14 cellular contexts compared by ENCODE assay signal in genomic region chr12:45232146-45232731, GRCh38. TPM values are rescaled to one million over a fixed set of nuclear protein-coding genes. Genes with fewer than 3 reads are reported as not detected.
A peak's percentile ranks its signal among the peaks of the same experiment; 100 is the strongest.
DNase-seq lines count a peak whose midpoint lies in the region; ATAC-seq and TF ChIP-seq lines count a peak whose summit lies in the region.
"Had no signal": no experiment of that assay in that cellular context is flagged by ENCODE, and none has a peak within 500 bp of the region (broad histone marks: within the 10 kb centered on the region; RNA-seq: fewer than 3 reads in every experiment).

No MANE protein-coding gene starts in this region.

- H3K27ac Mint-ChIP-seq in MCF 10A (ENCODE audit: low read depth, unreplicated experiment) (peak overlapping the region; percentile 81), mesothelial cell of epicardium (peak overlapping the region; percentile 94)
- H3K27ac Mint-ChIP-seq: CD4-positive, CD25-positive, alpha-beta regulatory T cell; immature natural killer cell; stimulated activated naive B cell treated with anti-CD40 and anti-IgM and Interleukin-4, amounts not matched to agents 10 μg/mL and 1 μg/mL and 100 μg/mL, for 72 hours had no signal

- DNase-seq in right atrium auricular region (ENCODE audit: low spot score): no peak
- no peak for DNase-seq in left ventricle myocardium superior
- DNase-seq in MCF 10A (ENCODE audit: unreplicated experiment): no peak
- no peak for DNase-seq in mesothelial cell of epicardium (ENCODE audit: low spot score in 2 of 2, unreplicated experiment in 2 of 2)
- DNase-seq in uterus: no peak
- no peak for DNase-seq in HEK293T (ENCODE audit: extremely low spot score)
- DNase-seq in NOMO-1 treated with dmso at 0.1 percent for 144 hours (lab: John Stamatoyannopoulos, UW; ENCODE audit: unreplicated experiment): no peak
- DNase-seq: activated CD4-positive, alpha-beta T cell treated with anti-CD3 and anti-CD28 coated beads, Interleukin-2, amount 10 ng/mL, durations not matched to agents 24 days and 14 days; CD4-positive, CD25-positive, alpha-beta regulatory T cell; immature natural killer cell; NCI-H1436; stimulated activated naive B cell treated with anti-CD40 and anti-IgM and Interleukin-4, amounts not matched to agents 10 μg/mL and 1 μg/mL and 100 μg/mL, for 72 hours had no signal

- CTCF ChIA-PET in MCF 10A (lab: Yijun Ruan, JAX) (interaction anchor here (0.7 to 4.7 kb wide), 4 partner anchors 12 to 36 kb away, joined by 3 to 22 read pairs (median 6); no protein-coding TSS in a partner anchor), HEK293T (lab: Yijun Ruan, JAX) (interaction anchor here (0.6 kb wide), 1 partner anchor 60 kb away, joined by 3 read pairs; no protein-coding TSS in a partner anchor)

- H3K27ac ChIP-seq in right atrium auricular region (peak overlapping the region; percentile 80 to 89), uterus (peak overlapping the region; percentile 78 to 93)

- H3K27me3 Mint-ChIP-seq in MCF 10A (ENCODE audit: insufficient read depth, unreplicated experiment): no peaks in the 10 kb centered on the region
- H3K27me3 Mint-ChIP-seq in mesothelial cell of epicardium (ENCODE audit: low read depth): no peaks in the 10 kb centered on the region
- H3K27me3 Mint-ChIP-seq: activated CD4-positive, alpha-beta T cell treated with anti-CD3 and anti-CD28 coated beads, Interleukin-2, amount 10 ng/mL, durations not matched to agents 24 days and 14 days; CD4-positive, CD25-positive, alpha-beta regulatory T cell; central memory CD8-positive, alpha-beta T cell; stimulated activated naive B cell treated with anti-CD40 and anti-IgM and Interleukin-4, amounts not matched to agents 10 μg/mL and 1 μg/mL and 100 μg/mL, for 72 hours had no signal

- peaks cover 0 to 55% of the 10 kb centered on the region in 2 donors for H3K4me1 ChIP-seq in right atrium auricular region
- H3K4me1 ChIP-seq in uterus: peaks cover 9 to 18% of the 10 kb centered on the region in 2 donors

- POLR2A ChIA-PET in MCF 10A (lab: Yijun Ruan, JAX): interaction anchor here (0.6 to 5.9 kb wide), 15 partner anchors 8 to 759 kb away, joined by 3 to 192 read pairs (median 4); partner anchors contain the start of gene ANO6
- POLR2A ChIA-PET in HEK293T (lab: Yijun Ruan, JAX): interaction anchor here (0.9 kb wide), 1 partner anchor 16 kb away, joined by 3 read pairs; no protein-coding TSS in a partner anchor

- ATAC-seq in left ventricle myocardium superior: no peak
- ATAC-seq in GM21528 (IDR thresholded peaks at IDR 0.05; ENCODE audit: low FRiP score, unreplicated experiment): no peak

- H3K27me3 ChIP-seq in right atrium auricular region (no peaks in the 10 kb centered on the region), uterus (no peaks in the 10 kb centered on the region)

- no peak for TF ChIP-seq CTCF in right atrium auricular region (IDR thresholded peaks at IDR 0.05)
- no peak for TF ChIP-seq CTCF in MCF 10A (IDR thresholded peaks at IDR 0.05; ENCODE audit: unreplicated experiment)
- TF ChIP-seq CTCF in mesothelial cell of epicardium (IDR thresholded peaks at IDR 0.05; ENCODE audit: unreplicated experiment): no peak
- TF ChIP-seq CTCF in uterus (IDR thresholded peaks at IDR 0.05): no peak

- H3K36me3 ChIP-seq in right atrium auricular region: no peaks in the 10 kb centered on the region
- H3K36me3 ChIP-seq in uterus: no peaks in the 10 kb centered on the region

- H3K9me3 ChIP-seq in right atrium auricular region (no peaks in the 10 kb centered on the region), uterus (no peaks in the 10 kb centered on the region)

- no TSS peak for BruUV-seq in MCF 10A (replicated peaks; lab: Mats Ljungman, UMichigan)

- H3K36me3 Mint-ChIP-seq in MCF 10A (ENCODE audit: insufficient read depth, unreplicated experiment) (no peaks in the 10 kb centered on the region), mesothelial cell of epicardium (peaks cover 7% of the 10 kb centered on the region)

- H3K4me1 Mint-ChIP-seq in MCF 10A (ENCODE audit: insufficient read depth, unreplicated experiment) (peaks cover 36% of the 10 kb centered on the region), mesothelial cell of epicardium (peaks cover 51% of the 10 kb centered on the region)

- H3K9me3 Mint-ChIP-seq in MCF 10A (ENCODE audit: unreplicated experiment) (no peaks in the 10 kb centered on the region), mesothelial cell of epicardium (peaks cover 6% of the 10 kb centered on the region)
- H3K9me3 Mint-ChIP-seq: activated CD4-positive, alpha-beta T cell treated with anti-CD3 and anti-CD28 coated beads, Interleukin-2, amount 10 ng/mL, durations not matched to agents 24 days and 14 days; central memory CD8-positive, alpha-beta T cell; immature natural killer cell had no signal

- intact Hi-C loops in left ventricle myocardium superior (cut with micrococcal nuclease): no loop called here
- intact Hi-C loops in MCF 10A (cut with micrococcal nuclease): no loop called here
- intact Hi-C loops in uterus (cut with DNase I; ENCODE audit: low total_unique reads): no loop called here

- H3K4me3 Mint-ChIP-seq in MCF 10A (ENCODE audit: unreplicated experiment) (peak overlapping the region; percentile 54), mesothelial cell of epicardium (no peak overlapping the region)
- H3K4me3 Mint-ChIP-seq: CD4-positive, CD25-positive, alpha-beta regulatory T cell; central memory CD8-positive, alpha-beta T cell; immature natural killer cell; stimulated activated naive B cell treated with anti-CD40 and anti-IgM and Interleukin-4, amounts not matched to agents 10 μg/mL and 1 μg/mL and 100 μg/mL, for 72 hours had no signal

- no peak for TF ChIP-seq POLR2A in uterus (IDR thresholded peaks at IDR 0.05)

- no peak overlapping the region for H3K4me3 ChIP-seq in right atrium auricular region
- no peak overlapping the region for H3K4me3 ChIP-seq in uterus

TF ChIP-seq in HEK293T, 16 proteins besides CTCF, POLR2A, EP300 and RAD21:
- TF ChIP-seq ARNT (IDR thresholded peaks at IDR 0.05) (no peak), LEF1 (IDR thresholded peaks at IDR 0.05; ENCODE audit: borderline replicate concordance) (no peak)
TF ChIP-seq in HEK293T: peak in this region for 0.

RNA-seq across cellular contexts. Expression of gene ANO6, which starts 16.3 kb away (rescaled TPM):
- 10 to 100 TPM; 48.1 to 49.5 TPM for total RNA-seq in right atrium auricular region
- 44.9 TPM for total RNA-seq in left ventricle myocardium superior
- 25.4 and 31.8 TPM in 2 replicates for total RNA-seq in MCF 10A (2022)
- 40.1 to 41.1 TPM (median 40.9 TPM) in 3 replicates for total RNA-seq in mesothelial cell of epicardium
- total RNA-seq in uterus: 100 to 1,000 TPM in 1 of 4 donors, 10 to 100 TPM in 3; 53.8 to 125 (median 75.9) TPM
